ENCODE assay signal across 8 cellular contexts in genomic region chr4:40840985-40841571, GRCh38.
DNase-seq lines count a peak whose midpoint lies in the region; ATAC-seq lines count a peak whose summit lies in the region.

No MANE protein-coding gene starts in this region.

- H3K27me3 Mint-ChIP-seq in memory B cell: peaks cover 5% of the 10 kb centered on the region

- no peak overlapping the region for H3K27ac Mint-ChIP-seq in memory B cell

- ATAC-seq in GM18858 (IDR thresholded peaks at IDR 0.05; ENCODE audit: unreplicated experiment) (peak; percentile 71), HG03196 (IDR thresholded peaks at IDR 0.05; ENCODE audit: unreplicated experiment) (peak; percentile 55), memory B cell (ENCODE audit: low read depth) (peak; percentile 83)

- no peaks in the 10 kb centered on the region for H3K36me3 Mint-ChIP-seq in memory B cell

- DNase-seq in 8988T: peak; percentile 63
- peak; percentile 47 for DNase-seq in NCI-H524 treated with DMSO at 0.1 percent for 48 hours (lab: John Stamatoyannopoulos, UW)
- peak; percentile 65 for DNase-seq in activated CD4-positive, alpha-beta T cell treated with anti-CD3 and anti-CD28 coated beads, Interleukin-2, amount 50 U/mL, for 1 hour
- DNase-seq in effector CD8-positive, alpha-beta T cell (lab: John Stamatoyannopoulos, UW): peak; percentile 13
- peak; percentile 59 to 60 for DNase-seq in memory B cell (ENCODE audit: low spot score in 2 of 2)
- DNase-seq in stimulated activated CD8-positive, alpha-beta memory T cell treated with anti-CD3 and anti-CD28 coated beads, Interleukin-15, amount 100 ng/mL, for 1 hour (ENCODE audit: low read depth): peak; percentile 38

- H3K4me1 Mint-ChIP-seq in memory B cell: peaks cover 18% of the 10 kb centered on the region

- H3K9me3 Mint-ChIP-seq in memory B cell: no peaks in the 10 kb centered on the region

- peak overlapping the region; percentile 33 for H3K4me3 Mint-ChIP-seq in memory B cell

Comparison
In these comparisons a context has a peak if more than half of its experiments do, and no peak if none do; other contexts are left out.
1. Peak in every context shown above with its lines: DNase-seq and ATAC-seq.
2. DNase-seq: peak in every context shown above with its lines; median percentile 65 in activated CD4-positive, alpha-beta T cell treated with anti-CD3 and anti-CD28 coated beads, Interleukin-2, amount 50 U/mL, for 1 hour; 63 in 8988T; 60 in memory B cell; 47 in NCI-H524 treated with DMSO at 0.1 percent for 48 hours; 38 in stimulated activated CD8-positive, alpha-beta memory T cell treated with anti-CD3 and anti-CD28 coated beads, Interleukin-15, amount 100 ng/mL, for 1 hour; 13 in effector CD8-positive, alpha-beta T cell.